Comparison of ENCODE assay signal across 18 cellular contexts in the genomic region with DNA sequence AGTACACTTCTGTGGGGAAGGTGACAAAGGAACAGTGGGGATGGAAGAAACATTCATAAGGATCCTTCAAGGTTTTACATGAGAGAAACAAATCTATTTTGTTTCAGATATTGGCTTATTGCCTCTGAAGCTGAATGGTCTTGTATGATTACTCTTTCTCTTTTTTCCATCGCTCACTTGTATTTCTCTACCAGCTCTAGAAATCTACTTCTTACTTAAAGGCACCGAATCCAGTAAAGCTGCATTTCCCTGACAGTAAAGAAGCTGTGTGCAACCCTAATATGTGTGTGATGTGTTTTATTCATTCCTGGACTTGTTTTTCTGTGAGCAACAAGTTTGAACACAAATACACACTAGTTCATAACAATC.
"Had no signal": no experiment of that assay in that cellular context is flagged by ENCODE, and none has a peak within 500 bp of the region (broad histone marks: within the 10 kb centered on the region; RNA-seq: fewer than 3 reads in every experiment).

No MANE protein-coding gene starts in this region.

- H3K4me1 ChIP-seq: left lung, pancreas, right lobe of liver, testis, tibial artery had no signal

- H3K9me3 ChIP-seq: left lung, mucosa of descending colon, neutrophil, pancreas, right lobe of liver, testis, tibial artery had no signal

- DNase-seq: dermis blood vessel endothelial cell; effector memory CD8-positive, alpha-beta T cell; left cardiac atrium; left lung; mesenchymal stem cell; mucosa of descending colon; naive B cell; pancreas; right lobe of liver; small intestine; stimulated activated CD4-positive, alpha-beta T cell treated with anti-CD3 and anti-CD28 coated beads, Interleukin-15, amount 100 ng/mL, for 24 hours; stimulated activated CD4-positive, alpha-beta T cell treated with anti-CD3 and anti-CD28 coated beads, Interleukin-2, amount 100 ng/mL, for 48 hours; stimulated activated naive B cell treated with anti-CD40 and anti-IgM and Interleukin-4, amounts not matched to agents 10 μg/mL and 1 μg/mL and 100 μg/mL, for 72 hours; testis; tibial artery had no signal

- H3K4me3 ChIP-seq: coronary artery, left lung, mucosa of descending colon, pancreas, right lobe of liver, testis, tibial artery had no signal

- H3K27me3 ChIP-seq: left lung, right lobe of liver, testis, tibial artery had no signal

- ATAC-seq: effector memory CD8-positive, alpha-beta T cell; left lung; mucosa of descending colon; natural killer cell treated with Interleukin-12 subunit alpha and Interleukin-12 subunit beta and Interleukin-15 and Interleukin-18, amount 100 ng/mL, for 72 hours; right lobe of liver had no signal

- H3K27ac ChIP-seq: coronary artery, left lung, neutrophil, pancreas, right lobe of liver, testis, tibial artery had no signal

- H3K36me3 ChIP-seq: left lung, neutrophil, pancreas, right lobe of liver, tibial artery had no signal
